Comparison of ENCODE assay signal across 10 cellular contexts in genomic region chr3:125128861-125129501, GRCh38.
DNase-seq lines count a peak whose midpoint lies in the region; ATAC-seq lines count a peak whose summit lies in the region.
"Had no signal": no experiment of that assay in that cellular context is flagged by ENCODE, and none has a peak within 500 bp of the region (broad histone marks: within the 10 kb centered on the region; RNA-seq: fewer than 3 reads in every experiment).

No MANE protein-coding gene starts in this region.

- no peak overlapping the region for H3K23ac ChIP-seq in mesenchymal stem cell (ENCODE audit: low read length in 2 of 2)

- H2AFZ ChIP-seq in mesenchymal stem cell (ENCODE audit: low read depth, low read length) = no peak overlapping the region

- peak; percentile 46 for ATAC-seq in HG02798 (IDR thresholded peaks at IDR 0.05; ENCODE audit: poor library complexity, unreplicated experiment)

- H3K4me1 ChIP-seq in mesenchymal stem cell (ENCODE audit: control insufficient read depth, insufficient read depth, low read depth, low read length) = peaks cover 22% of the 10 kb centered on the region
- H3K4me1 ChIP-seq in effector memory CD4-positive, alpha-beta T cell (ENCODE audit: control insufficient read depth, insufficient read depth, low read length, poor library complexity, severe bottlenecking) = no peaks in the 10 kb centered on the region

- peak overlapping the region; percentile 98 for H4K91ac ChIP-seq in mesenchymal stem cell (ENCODE audit: low read length)

- peak overlapping the region; percentile 88 for H3K27ac ChIP-seq in mesenchymal stem cell (ENCODE audit: low read length, poor library complexity, severe bottlenecking)
- H3K27ac ChIP-seq in effector memory CD4-positive, alpha-beta T cell (ENCODE audit: insufficient read depth, low read length, poor library complexity, severe bottlenecking) = no peak overlapping the region

- H3K9me3 ChIP-seq in mesenchymal stem cell (ENCODE audit: control insufficient read depth, low read length) = no peaks in the 10 kb centered on the region
- H3K9me3 ChIP-seq in effector memory CD4-positive, alpha-beta T cell (ENCODE audit: control insufficient read depth, low read length) = no peaks in the 10 kb centered on the region

- no peaks in the 10 kb centered on the region for H3K27me3 ChIP-seq in mesenchymal stem cell (ENCODE audit: control insufficient read depth in 1 of 2, insufficient read depth in 1 of 2, low read length in 2 of 2)
- H3K27me3 ChIP-seq in effector memory CD4-positive, alpha-beta T cell (replicated peaks; ENCODE audit: control insufficient read depth, insufficient read depth, low read length, poor library complexity, severe bottlenecking) = no peaks in the 10 kb centered on the region

- H2AK5ac ChIP-seq in mesenchymal stem cell (ENCODE audit: low read length, severe bottlenecking) = peak overlapping the region; percentile 100

- H2BK12ac ChIP-seq in mesenchymal stem cell (ENCODE audit: low read length in 2 of 2) = peak overlapping the region; percentile 96 to 97

- peak overlapping the region; percentile 80 for H2BK15ac ChIP-seq in mesenchymal stem cell (ENCODE audit: low read depth, poor library complexity, severe bottlenecking)

- peak overlapping the region; percentile 17 for H3K4me2 ChIP-seq in mesenchymal stem cell (ENCODE audit: low read length, poor library complexity, severe bottlenecking)

- peak overlapping the region; percentile 98 for H2BK120ac ChIP-seq in mesenchymal stem cell (ENCODE audit: low read depth, low read length)

- no peaks in the 10 kb centered on the region for H3K36me3 ChIP-seq in mesenchymal stem cell (ENCODE audit: control insufficient read depth in 1 of 2, insufficient read depth in 2 of 2, low read depth in 1 of 2, low read length in 2 of 2)
- no peaks in the 10 kb centered on the region for H3K36me3 ChIP-seq in effector memory CD4-positive, alpha-beta T cell (ENCODE audit: control insufficient read depth, insufficient read depth, low read length)

- H3K4me3 ChIP-seq in mesenchymal stem cell (ENCODE audit: insufficient read depth in 1 of 2, low read depth in 1 of 2, low read length in 2 of 2) = peak overlapping the region in 1 of 2 experiments; percentile 48
- H3K4me3 ChIP-seq in effector memory CD4-positive, alpha-beta T cell (ENCODE audit: insufficient read depth, low read depth, low read length, poor library complexity, severe bottlenecking) = no peak overlapping the region

- H3K9ac ChIP-seq in mesenchymal stem cell (ENCODE audit: low read length) = peak overlapping the region; percentile 80

- peak overlapping the region in 1 of 2 experiments; percentile 35 for H3K14ac ChIP-seq in mesenchymal stem cell (ENCODE audit: low read length in 2 of 2)

- peak overlapping the region; percentile 78 to 91 for H3K18ac ChIP-seq in mesenchymal stem cell (ENCODE audit: low read depth in 1 of 2, low read length in 2 of 2)

- peak overlapping the region; percentile 66 for H4K8ac ChIP-seq in mesenchymal stem cell (ENCODE audit: low read length)

- WGBS in mesenchymal stem cell = 2% methylated on average over 3 of the region's 3 CpGs

- H3K79me1 ChIP-seq in mesenchymal stem cell (replicated peaks; ENCODE audit: low read length, poor library complexity, severe bottlenecking) = no peaks in the 10 kb centered on the region

- H2BK5ac ChIP-seq in mesenchymal stem cell (ENCODE audit: low read depth, low read length, poor library complexity, severe bottlenecking) = peak overlapping the region; percentile 3

- DNase-seq in A172 (ENCODE audit: low spot score) (peak; percentile 99), astrocyte of the hippocampus (ENCODE audit: low read depth, low spot score) (peak; percentile 85), mesenchymal stem cell (peak; percentile 99), NCI-H1092 (lab: John Stamatoyannopoulos, UW) (no peak)
- no peak for DNase-seq in activated CD4-positive, alpha-beta T cell treated with anti-CD3 and anti-CD28 coated beads for 4 hours
- DNase-seq in activated T-cell treated with anti-CD3 and anti-CD28 coated beads, Interleukin-2, amount 50 U/mL, for 1 hour = no peak
- no peak for DNase-seq in effector memory CD4-positive, alpha-beta T cell
- DNase-seq: activated CD4-positive, CD25-positive, alpha-beta regulatory T cell; DND-41 had no signal

- peak overlapping the region; percentile 69 to 93 for H3K4ac ChIP-seq in mesenchymal stem cell (ENCODE audit: low read depth in 1 of 2, low read length in 2 of 2)

Comparison
In these comparisons a context has a peak if more than half of its experiments do, and no peak if none do; other contexts are left out.
1. DNase-seq: peak in A172 (single experiment), astrocyte of the hippocampus (single experiment) and mesenchymal stem cell (single experiment); none in NCI-H1092 (single experiment), activated CD4-positive, alpha-beta T cell treated with anti-CD3 and anti-CD28 coated beads for 4 hours (0 of 2), activated T-cell treated with anti-CD3 and anti-CD28 coated beads, Interleukin-2, amount 50 U/mL, for 1 hour (single experiment) and effector memory CD4-positive, alpha-beta T cell (0 of 3).